In genomic region chr10:79105818-79106217, GRCh38 we compare ENCODE assay signal across 16 cellular contexts. TPM values are rescaled to one million over a fixed set of nuclear protein-coding genes. Genes with fewer than 3 reads are reported as not detected.
DNase-seq lines count a peak whose midpoint lies in the region; ATAC-seq and TF ChIP-seq lines count a peak whose summit lies in the region.
"Had no signal": no experiment of that assay in that cellular context is flagged by ENCODE, and none has a peak within 500 bp of the region (broad histone marks: within the 10 kb centered on the region; RNA-seq: fewer than 3 reads in every experiment).

No MANE protein-coding gene starts in this region.

- WGBS in heart left ventricle, 4 donors, result 43 to 63% (median 59%) methylated on average over 6 of the region's 6 CpGs
- WGBS in gastroesophageal sphincter (ENCODE audit: low coverage in 1 of 2), 2 donors, result 60 to 67% methylated on average over 1 to 6 of the region's 6 CpGs
- WGBS in thyroid gland, 2 donors, result 66 to 78% methylated on average over 5 to 6 of the region's 6 CpGs
- 71 to 79% methylated on average over 6 of the region's 6 CpGs for WGBS in lower leg skin, 2 donors

- TF ChIP-seq CTCF in heart left ventricle (IDR thresholded peaks at IDR 0.05) (no peak), gastroesophageal sphincter (IDR thresholded peaks at IDR 0.05) (no peak), thyroid gland (IDR thresholded peaks at IDR 0.05) (no peak), lower leg skin (IDR thresholded peaks at IDR 0.05) (no peak), GM10266 (IDR thresholded peaks at IDR 0.05; ENCODE audit: control insufficient read depth, insufficient read depth, low read depth, missing control alignments) (no peak)

- H3K4me3 ChIP-seq in heart left ventricle (no peak overlapping the region), gastroesophageal sphincter (no peak overlapping the region), thyroid gland (replicated peaks in 1 of 3) (no peak overlapping the region), lower leg skin (ENCODE audit: low read depth, poor library complexity, severe bottlenecking) (no peak overlapping the region)
- H3K4me3 ChIP-seq: GM12878 had no signal

- TF ChIP-seq POLR2A in heart left ventricle (IDR thresholded peaks at IDR 0.05), result no peak
- TF ChIP-seq POLR2A in gastroesophageal sphincter (IDR thresholded peaks at IDR 0.05), result no peak
- no peak for TF ChIP-seq POLR2A in thyroid gland (IDR thresholded peaks at IDR 0.05)
- no peak for TF ChIP-seq POLR2A in lower leg skin (IDR thresholded peaks at IDR 0.05)

- no peak for TF ChIP-seq EP300 in gastroesophageal sphincter (IDR thresholded peaks at IDR 0.05)

- no peaks in the 10 kb centered on the region for H3K27me3 ChIP-seq in heart left ventricle
- no peaks in the 10 kb centered on the region for H3K27me3 ChIP-seq in gastroesophageal sphincter
- no peaks in the 10 kb centered on the region for H3K27me3 ChIP-seq in thyroid gland

- peaks cover 0 to 12% (median 5%) of the 10 kb centered on the region in 9 donors for H3K36me3 ChIP-seq in heart left ventricle
- peaks cover 2% of the 10 kb centered on the region; the same call in 1 of the 2 replicates for H3K36me3 ChIP-seq in KOPT-K1 (ENCODE audit: insufficient read depth, low read length)
- peaks cover 0 to 9% of the 10 kb centered on the region in 2 donors for H3K36me3 ChIP-seq in gastroesophageal sphincter
- H3K36me3 ChIP-seq in thyroid gland, result peaks cover under 1 to 3% of the 10 kb centered on the region in 2 donors

- H3K4me1 ChIP-seq in heart left ventricle, result peaks cover 28 to 99% (median 81%) of the 10 kb centered on the region in 12 donors
- H3K4me1 ChIP-seq in gastroesophageal sphincter, result peaks cover 4 to 100% (median 61%) of the 10 kb centered on the region in 3 donors
- peaks cover 72 to 89% of the 10 kb centered on the region in 2 donors for H3K4me1 ChIP-seq in thyroid gland

- H3K9me3 ChIP-seq in heart left ventricle (no peaks in the 10 kb centered on the region), KOPT-K1 (ENCODE audit: insufficient read depth, low read length, poor library complexity, severe bottlenecking) (no peaks in the 10 kb centered on the region), gastroesophageal sphincter (no peaks in the 10 kb centered on the region), thyroid gland (no peaks in the 10 kb centered on the region)
- H3K9me3 ChIP-seq: Caco-2 had no signal

- DNase-seq in Right ventricle myocardium superior (peak; percentile 33), heart left ventricle (no peak), thyroid gland (no peak), lower leg skin (ENCODE audit: low spot score in 2 of 2) (no peak), GM10266 (ENCODE audit: extremely low spot score) (no peak)
- no peak for DNase-seq in activated CD4-positive, alpha-beta T cell treated with anti-CD3 and anti-CD28 coated beads for 48 hours
- DNase-seq: 8988T, Caco-2, MM.1S, NCI-H1417 treated with DMSO at 0.1 percent for 48 hours, NCI-H2029 treated with DMSO at 0.1 percent for 48 hours had no signal

- peak overlapping the region in 6 of 12 donors; percentile 17 to 94 (median 55) for H3K27ac ChIP-seq in heart left ventricle
- peak overlapping the region; percentile 40 for H3K27ac ChIP-seq in KOPT-K1 (ENCODE audit: low read depth, low read length, poor library complexity, severe bottlenecking)
- peak overlapping the region in 3 of 4 donors; percentile 33 to 81 (median 79) for H3K27ac ChIP-seq in gastroesophageal sphincter
- H3K27ac ChIP-seq in thyroid gland, result peak overlapping the region; percentile 43 to 93 (median 78)
- H3K27ac ChIP-seq: KMS-11 had no signal

- intact Hi-C loops in Right ventricle myocardium superior (cut with DNase I) (no loop called here), heart left ventricle (cut with DNase I) (loop anchor here in 1 of 10 donors (5.0 kb wide), 1 partner anchor 34 kb away; no protein-coding TSS in a partner anchor), thyroid gland (cut with DNase I) (no loop called here), lower leg skin (cut with DNase I; ENCODE audit: low total_unique reads) (no loop called here)

- ATAC-seq in Right ventricle myocardium superior (ENCODE audit: poor library complexity) (no peak), heart left ventricle (no peak), gastroesophageal sphincter (no peak)
- ATAC-seq: GM12878, HCT116 had no signal

RNA-seq across cellular contexts. Expression of gene ZMIZ1, which starts 37.1 kb away (rescaled TPM):
- total RNA-seq in Right ventricle myocardium superior (44.8 TPM), heart left ventricle (10 to 100 TPM; 39.8 to 75.4 (median 50.5) TPM), gastroesophageal sphincter (10 to 100 TPM; 36.3 to 79.2 (median 67.1) TPM), thyroid gland (100 to 1,000 TPM in 2 of 4 donors, 10 to 100 TPM in 2; 59.9 to 128 (median 94.4) TPM), lower leg skin (10 to 100 TPM; 58.1 to 87.4 (median 74.2) TPM)
- 10 to 100 TPM; 19.7 to 45.7 TPM for polyA plus RNA-seq in heart left ventricle
